ENCODE assay signal across 11 cellular contexts in genomic region chr16:11303405-11304138, GRCh38. TPM values are rescaled to one million over a fixed set of nuclear protein-coding genes. Genes with fewer than 3 reads are reported as not detected.
DNase-seq lines count a peak whose midpoint lies in the region; ATAC-seq, FAIRE-seq and TF ChIP-seq lines count a peak whose summit lies in the region.
"Had no signal": no experiment of that assay in that cellular context is flagged by ENCODE, and none has a peak within 500 bp of the region (broad histone marks: within the 10 kb centered on the region; RNA-seq: fewer than 3 reads in every experiment).

No MANE protein-coding gene starts in this region.

- TF ChIP-seq EP300 in K562 (IDR thresholded peaks at IDR 0.05; ENCODE audit: low read length): no peak

- peaks cover 7% of the 10 kb centered on the region; the same call in 1 of the 2 replicates for H3K4me1 ChIP-seq in GM23338 (ENCODE audit: insufficient read depth)
- peaks cover 0 to 9% of the 10 kb centered on the region in 2 experiments; a peak in 2 of 5 replicates for H3K4me1 ChIP-seq in K562 (replicated peaks in 1 of 2; ENCODE audit: control insufficient read depth in 2 of 2, insufficient read depth in 2 of 2, low read length in 2 of 2)

- CTCF ChIA-PET in K562 (lab: Yijun Ruan, JAX; ENCODE audit: low intra/inter-chr PET ratio): no interaction called here

- TF ChIP-seq RAD21 in K562 (CRISPR knock-in tag; conservative IDR thresholded peaks at IDR 0.05 in 1 of 2, IDR thresholded peaks at IDR 0.05 in 1 of 2): no peak

- H3K9ac ChIP-seq in K562 (ENCODE audit: insufficient read depth in 1 of 2, low read depth in 2 of 2, low read length in 2 of 2): no peak overlapping the region

- H3K27me3 Mint-ChIP-seq in GM23338 (ENCODE audit: insufficient read depth, low read depth, poor library complexity): no peaks in the 10 kb centered on the region
- H3K27me3 Mint-ChIP-seq: naive B cell had no signal

- no peak overlapping the region for H3K27ac Mint-ChIP-seq in GM23338

- H3K9me3 Mint-ChIP-seq in GM23338: 0 out of 3 replicates have a peak, but pooled peaks cover 2% of the 10 kb centered on the region

- 0 out of 2 replicates have a peak, but pooled peaks cover 2% of the 10 kb centered on the region for H3F3A ChIP-seq in GM23338 (replicated peaks; ENCODE audit: low read depth)

- no peaks in the 10 kb centered on the region for H3K9me1 ChIP-seq in K562 (ENCODE audit: control insufficient read depth, insufficient read depth, low read length)

- no peak overlapping the region for H3K4me3 ChIP-seq in GM23338
- H3K4me3 ChIP-seq in K562: no peak overlapping the region

- peak; percentile 19 for FAIRE-seq in K562 (lab: Jason Lieb, UNC)
- FAIRE-seq: endometrium had no signal

- intact Hi-C loops in K562 (cut with micrococcal nuclease): no loop called here

- ATAC-seq in GM23338: no peak
- no peak; the same call in 2 of the 3 replicates for ATAC-seq in K562
- no peak for ATAC-seq in HG02884 (IDR thresholded peaks at IDR 0.05; ENCODE audit: unreplicated experiment)
- ATAC-seq: HCT116 had no signal

- TF ChIP-seq CTCF in GM23338 (conservative IDR thresholded peaks at IDR 0.05; ENCODE audit: low read depth in 2 of 2): no peak
- no peak for TF ChIP-seq CTCF in K562 (IDR thresholded peaks at IDR 0.05 in 2 of 3, conservative IDR thresholded peaks at IDR 0.05 in 1 of 3; ENCODE audit: insufficient read depth in 2 of 3, low read depth in 1 of 3, low read length in 3 of 3)

- H3K36me3 Mint-ChIP-seq in GM23338 (ENCODE audit: low read depth): no peaks in the 10 kb centered on the region; the same call in 2 of the 3 replicates
- H3K36me3 Mint-ChIP-seq: naive B cell had no signal

- H3K27me3 ChIP-seq in GM23338 (ENCODE audit: insufficient read depth) (no peaks in the 10 kb centered on the region), K562 (ENCODE audit: control insufficient read depth in 2 of 2, insufficient read depth in 2 of 2, low read length in 2 of 2) (peaks cover 0 to 6% of the 10 kb centered on the region in 2 experiments; a peak in 2 of 5 replicates)

- in situ Hi-C loops in K562 (cut with MboI): no loop called here

- H3K4me3 Mint-ChIP-seq in GM23338: no peak overlapping the region

- no peaks in the 10 kb centered on the region for H4K20me1 ChIP-seq in GM23338 (replicated peaks; ENCODE audit: insufficient read depth)
- no peaks in the 10 kb centered on the region for H4K20me1 ChIP-seq in K562 (replicated peaks; ENCODE audit: control insufficient read depth, insufficient read depth, low read length)

- TF ChIP-seq POLR2A in K562 (conservative IDR thresholded peaks at IDR 0.05): no peak

- 33% methylated on average over 18 of the region's 18 CpGs for WGBS in K562 (ENCODE audit: insufficient coverage, low coverage, missing lambda C conversion rate)

- no peak overlapping the region for H3K4me2 ChIP-seq in GM23338
- H3K4me2 ChIP-seq in K562 (ENCODE audit: insufficient read depth, low read length): 0 out of 2 replicates have a peak overlapping the region, but pooled peaks have one; percentile 7

- POLR2A ChIA-PET in K562 (lab: Yijun Ruan, JAX): interaction anchor here (0.6 kb wide), 1 partner anchor 12 kb away, joined by 4 read pairs; no protein-coding TSS in a partner anchor

- DNase-seq in GM23338 (ENCODE audit: low spot score): no peak
- DNase-seq in NCI-H2196 treated with DMSO at 0.1 percent for 48 hours (lab: John Stamatoyannopoulos, UW; ENCODE audit: unreplicated experiment): peak; percentile 81
- peak in 2 of 4 experiments; percentile 23 for DNase-seq in K562 (ENCODE audit: extremely low read depth in 1 of 4, low spot score in 3 of 4)
- DNase-seq in renal cortical epithelial cell (ENCODE audit: low read depth): peak; percentile 75
- no peak for DNase-seq in HuH-7 (ENCODE audit: low spot score)
- DNase-seq in HCEC 1CT: no peak
- DNase-seq: Karpas-422, naive B cell had no signal

- H3K36me3 ChIP-seq in GM23338 (ENCODE audit: insufficient read depth) (no peaks in the 10 kb centered on the region), K562 (ENCODE audit: control insufficient read depth, insufficient read depth, low read length) (no peaks in the 10 kb centered on the region)

- H2AFZ ChIP-seq in GM23338: peak overlapping the region; percentile 72
- peak overlapping the region; percentile 52; the same call in 1 of the 2 replicates for H2AFZ ChIP-seq in K562 (ENCODE audit: low read depth, low read length)

- no peaks in the 10 kb centered on the region for H3K9me2 ChIP-seq in GM23338 (ENCODE audit: insufficient read depth)

- no TSS peak for BruUV-seq in K562 (replicated peaks; lab: Mats Ljungman, UMichigan)

- H3K27ac ChIP-seq in GM23338 (ENCODE audit: low read depth) (no peak overlapping the region), K562 (ENCODE audit: extremely low read depth, low read depth, low read length) (no peak overlapping the region)

- H3K4me1 Mint-ChIP-seq in GM23338: peaks cover 4% of the 10 kb centered on the region; the same call in 2 of the 3 replicates

- H3K79me2 ChIP-seq in GM23338 (replicated peaks; ENCODE audit: insufficient read depth) (no peaks in the 10 kb centered on the region), K562 (ENCODE audit: control insufficient read depth, insufficient read depth, low read length) (no peaks in the 10 kb centered on the region)

- no peaks in the 10 kb centered on the region for H3K9me3 ChIP-seq in K562 (replicated peaks; ENCODE audit: control insufficient read depth, insufficient read depth, low read depth, low read length)

RNA-seq across cellular contexts. Expression of gene PRM1, which starts 22.4 kb away (rescaled TPM):
- not detected in 2 replicates for total RNA-seq in GM23338 (2014; rRNA removed; shearing (Covaris generic))
- 1.2 and 2.1 TPM in 2 replicates for polyA plus RNA-seq in GM23338 (2016; fragmentation: Nextera tagmentation; extraction: Ambion mirVana)
- not detected in 2 replicates for total RNA-seq in K562 (2011; cell fraction: chromatin; rRNA removed; ENCODE audit: low replicate concordance)
- not detected in 2 replicates for total RNA-seq in K562 (2011; cell fraction: nucleolus; rRNA removed)
- total RNA-seq in K562 (2011; cell fraction: nucleoplasm; rRNA removed): not detected in 2 replicates
- not detected in 2 replicates for total RNA-seq in K562 (2014; rRNA removed)
- not detected in 2 replicates for total RNA-seq in K562 (2014; rRNA removed; fragmentation: Illumina TruSeq; extraction: Trizol)
- not detected in 2 replicates for total RNA-seq in K562 (2015; rRNA removed; fragmentation: Illumina TruSeq; extraction: Trizol)
- not detected in 2 replicates for total RNA-seq in K562 (2021)
- not detected in 2 replicates for polyA plus RNA-seq in K562 (2011; rRNA removed)
- not detected in 2 replicates for polyA plus RNA-seq in K562 (2011; cell fraction: cytosol; rRNA removed)
- polyA plus RNA-seq in K562 (2011; cell fraction: nucleus; rRNA removed): not detected in 2 replicates
- polyA plus RNA-seq in K562 (2012): not detected in 2 replicates
- not detected in 2 replicates for polyA plus RNA-seq in K562 (2014; fragmentation: Illumina TruSeq; extraction: Trizol)
- polyA plus RNA-seq in K562 (2014; fragmentation: Nextera tagmentation; extraction: Ambion mirVana): not detected
- polyA plus RNA-seq in K562 (2014; rRNA removed): not detected in 2 replicates
- polyA minus RNA-seq in K562 (2011; rRNA and poly(A)+ RNA removed): not detected in 2 replicates
- not detected in 2 replicates for polyA minus RNA-seq in K562 (2011; cell fraction: cytosol; rRNA and poly(A)+ RNA removed)
- not detected in 2 replicates for polyA minus RNA-seq in K562 (2011; cell fraction: nucleus; rRNA and poly(A)+ RNA removed)
- not detected in 2 replicates for total RNA-seq in renal cortical epithelial cell

RNA-seq across cellular contexts. Expression of gene PRM2, which starts 27.3 kb away (rescaled TPM):
- total RNA-seq in GM23338 (2014; rRNA removed; shearing (Covaris generic)): not detected in 2 replicates
- not detected in 2 replicates for polyA plus RNA-seq in GM23338 (2016; fragmentation: Nextera tagmentation; extraction: Ambion mirVana)
- total RNA-seq in K562 (2011; cell fraction: chromatin; rRNA removed; ENCODE audit: low replicate concordance): not detected in 2 replicates
- not detected in 2 replicates for total RNA-seq in K562 (2011; cell fraction: nucleolus; rRNA removed)
- not detected in 2 replicates for total RNA-seq in K562 (2011; cell fraction: nucleoplasm; rRNA removed)
- total RNA-seq in K562 (2014; rRNA removed): not detected in 2 replicates
- total RNA-seq in K562 (2014; rRNA removed; fragmentation: Illumina TruSeq; extraction: Trizol): not detected in 2 replicates
- total RNA-seq in K562 (2015; rRNA removed; fragmentation: Illumina TruSeq; extraction: Trizol): not detected in 2 replicates
- not detected in 2 replicates for total RNA-seq in K562 (2021)
- polyA plus RNA-seq in K562 (2011; rRNA removed): not detected in 2 replicates
- polyA plus RNA-seq in K562 (2011; cell fraction: cytosol; rRNA removed): not detected in 2 replicates
- polyA plus RNA-seq in K562 (2011; cell fraction: nucleus; rRNA removed): not detected in 2 replicates
- polyA plus RNA-seq in K562 (2012): not detected in 2 replicates
- not detected in 2 replicates for polyA plus RNA-seq in K562 (2014; fragmentation: Illumina TruSeq; extraction: Trizol)
- not detected for polyA plus RNA-seq in K562 (2014; fragmentation: Nextera tagmentation; extraction: Ambion mirVana)
- not detected in 2 replicates for polyA plus RNA-seq in K562 (2014; rRNA removed)
- polyA minus RNA-seq in K562 (2011; rRNA and poly(A)+ RNA removed): not detected in 2 replicates
- polyA minus RNA-seq in K562 (2011; cell fraction: cytosol; rRNA and poly(A)+ RNA removed): not detected in 2 replicates
- not detected in 2 replicates for polyA minus RNA-seq in K562 (2011; cell fraction: nucleus; rRNA and poly(A)+ RNA removed)
- not detected in 2 replicates for total RNA-seq in renal cortical epithelial cell

RNA-seq across cellular contexts. Expression of gene PRM3, which starts 30.1 kb away (rescaled TPM):
- not detected in 2 replicates for total RNA-seq in GM23338 (2014; rRNA removed; shearing (Covaris generic))
- not detected in 2 replicates for polyA plus RNA-seq in GM23338 (2016; fragmentation: Nextera tagmentation; extraction: Ambion mirVana)
- total RNA-seq in K562 (2011; cell fraction: chromatin; rRNA removed; ENCODE audit: low replicate concordance): not detected in 2 replicates
- total RNA-seq in K562 (2011; cell fraction: nucleolus; rRNA removed): not detected in 2 replicates
- not detected in 2 replicates for total RNA-seq in K562 (2011; cell fraction: nucleoplasm; rRNA removed)
- total RNA-seq in K562 (2014; rRNA removed): not detected in 2 replicates
- not detected in 2 replicates for total RNA-seq in K562 (2014; rRNA removed; fragmentation: Illumina TruSeq; extraction: Trizol)
- total RNA-seq in K562 (2015; rRNA removed; fragmentation: Illumina TruSeq; extraction: Trizol): not detected in 2 replicates
- total RNA-seq in K562 (2021): not detected in 2 replicates
- polyA plus RNA-seq in K562 (2011; rRNA removed): not detected in 2 replicates
- polyA plus RNA-seq in K562 (2011; cell fraction: cytosol; rRNA removed): not detected in 2 replicates
- polyA plus RNA-seq in K562 (2011; cell fraction: nucleus; rRNA removed): not detected in 2 replicates
- not detected in 2 replicates for polyA plus RNA-seq in K562 (2012)
- not detected in 2 replicates for polyA plus RNA-seq in K562 (2014; fragmentation: Illumina TruSeq; extraction: Trizol)
- not detected for polyA plus RNA-seq in K562 (2014; fragmentation: Nextera tagmentation; extraction: Ambion mirVana)
- polyA plus RNA-seq in K562 (2014; rRNA removed): not detected in 2 replicates
- polyA minus RNA-seq in K562 (2011; rRNA and poly(A)+ RNA removed): not detected in 2 replicates
- not detected in 2 replicates for polyA minus RNA-seq in K562 (2011; cell fraction: cytosol; rRNA and poly(A)+ RNA removed)
- not detected in 2 replicates for polyA minus RNA-seq in K562 (2011; cell fraction: nucleus; rRNA and poly(A)+ RNA removed)
- not detected in 2 replicates for total RNA-seq in renal cortical epithelial cell

RNA-seq across cellular contexts. Expression of gene TNP2, which starts 34.4 kb away (rescaled TPM):
- total RNA-seq in GM23338 (2014; rRNA removed; shearing (Covaris generic)): not detected in 2 replicates
- not detected in 2 replicates for polyA plus RNA-seq in GM23338 (2016; fragmentation: Nextera tagmentation; extraction: Ambion mirVana)
- not detected in 2 replicates for total RNA-seq in K562 (2011; cell fraction: chromatin; rRNA removed; ENCODE audit: low replicate concordance)
- total RNA-seq in K562 (2011; cell fraction: nucleolus; rRNA removed): not detected in 2 replicates
- total RNA-seq in K562 (2011; cell fraction: nucleoplasm; rRNA removed): not detected in 2 replicates
- not detected in 2 replicates for total RNA-seq in K562 (2014; rRNA removed)
- not detected in 2 replicates for total RNA-seq in K562 (2014; rRNA removed; fragmentation: Illumina TruSeq; extraction: Trizol)
- total RNA-seq in K562 (2015; rRNA removed; fragmentation: Illumina TruSeq; extraction: Trizol): not detected in 2 replicates
- total RNA-seq in K562 (2021): not detected in 2 replicates
- polyA plus RNA-seq in K562 (2011; rRNA removed): not detected in 2 replicates
- polyA plus RNA-seq in K562 (2011; cell fraction: cytosol; rRNA removed): not detected in 2 replicates
- not detected in 2 replicates for polyA plus RNA-seq in K562 (2011; cell fraction: nucleus; rRNA removed)
- not detected in 2 replicates for polyA plus RNA-seq in K562 (2012)
- polyA plus RNA-seq in K562 (2014; fragmentation: Illumina TruSeq; extraction: Trizol): not detected in 2 replicates
- polyA plus RNA-seq in K562 (2014; fragmentation: Nextera tagmentation; extraction: Ambion mirVana): not detected
- polyA plus RNA-seq in K562 (2014; rRNA removed): not detected in 2 replicates
- not detected in 2 replicates for polyA minus RNA-seq in K562 (2011; rRNA and poly(A)+ RNA removed)
- not detected in 2 replicates for polyA minus RNA-seq in K562 (2011; cell fraction: cytosol; rRNA and poly(A)+ RNA removed)
- polyA minus RNA-seq in K562 (2011; cell fraction: nucleus; rRNA and poly(A)+ RNA removed): not detected in 2 replicates
- not detected in 2 replicates for total RNA-seq in renal cortical epithelial cell

RNA-seq across cellular contexts. Expression of gene RMI2, which starts 41.7 kb away (rescaled TPM):
- 98.2 and 120 TPM in 2 replicates for total RNA-seq in GM23338 (2014; rRNA removed; shearing (Covaris generic))
- polyA plus RNA-seq in GM23338 (2016; fragmentation: Nextera tagmentation; extraction: Ambion mirVana) (103 and 108 TPM in 2 replicates), K562 (2011; rRNA removed) (27.4 and 35.0 TPM in 2 replicates), K562 (2014; fragmentation: Illumina TruSeq; extraction: Trizol) (43.4 and 48.8 TPM in 2 replicates), K562 (2014; fragmentation: Nextera tagmentation; extraction: Ambion mirVana) (10 to 100 TPM in 1 of 2 experiments, 1 to 10 TPM in 1; 8.0 to 10.3 TPM), K562 (2014; rRNA removed) (32.5 and 36.9 TPM in 2 replicates)
- total RNA-seq in K562 (2011; cell fraction: chromatin; rRNA removed; ENCODE audit: low replicate concordance): 15.0 and 19.5 TPM in 2 replicates
- 8.7 and 9.6 TPM in 2 replicates for total RNA-seq in K562 (2011; cell fraction: nucleolus; rRNA removed)
- 13.8 and 19.5 TPM in 2 replicates for total RNA-seq in K562 (2011; cell fraction: nucleoplasm; rRNA removed)
- total RNA-seq in K562 (2014; rRNA removed) (23.2 and 35.2 TPM in 2 replicates), K562 (2014; rRNA removed; fragmentation: Illumina TruSeq; extraction: Trizol) (32.6 and 39.9 TPM in 2 replicates), K562 (2015; rRNA removed; fragmentation: Illumina TruSeq; extraction: Trizol) (16.1 and 16.4 TPM in 2 replicates), K562 (2021) (33.7 and 38.8 TPM in 2 replicates), renal cortical epithelial cell (6.0 and 7.3 TPM in 2 replicates)
- 12.1 and 25.8 TPM in 2 replicates for polyA plus RNA-seq in K562 (2011; cell fraction: cytosol; rRNA removed)
- polyA plus RNA-seq in K562 (2011; cell fraction: nucleus; rRNA removed): 9.6 and 15.0 TPM in 2 replicates
- polyA plus RNA-seq in K562 (2012): 37.1 and 50.2 TPM in 2 replicates
- 18.2 and 19.3 TPM in 2 replicates for polyA minus RNA-seq in K562 (2011; rRNA and poly(A)+ RNA removed)
- polyA minus RNA-seq in K562 (2011; cell fraction: cytosol; rRNA and poly(A)+ RNA removed): 7.6 and 8.6 TPM in 2 replicates
- polyA minus RNA-seq in K562 (2011; cell fraction: nucleus; rRNA and poly(A)+ RNA removed): 3.9 and 8.6 TPM in 2 replicates

Comparison
In these comparisons a context has a peak if more than half of its experiments do, and no peak if none do; other contexts are left out.
1. DNase-seq: peak in NCI-H2196 treated with DMSO at 0.1 percent for 48 hours (single experiment) and renal cortical epithelial cell (single experiment); none in GM23338 (single experiment), HuH-7 (single experiment) and HCEC 1CT (single experiment).